In genomic region chr3:52770581-52771333, GRCh38 we compare ENCODE assay signal across 8 cellular contexts. TPM values are rescaled to one million over a fixed set of nuclear protein-coding genes. Genes with fewer than 3 reads are reported as not detected.
DNase-seq lines count a peak whose midpoint lies in the region; ATAC-seq and TF ChIP-seq lines count a peak whose summit lies in the region.

NEK4 (minus strand) TSS chr3:52770940; CDS start chr3:52770746, 194 bp downstream.

- no peaks in the 10 kb centered on the region for H3K9me3 Mint-ChIP-seq in chondrocyte (ENCODE audit: low read depth)

- DNase-seq in BE2C (peak; percentile 90), GM19238 (ENCODE audit: insufficient read length, low spot score) (peak; percentile 92), NCI-H510A treated with DMSO at 0.1 percent for 48 hours (lab: John Stamatoyannopoulos, UW) (peak; percentile 85), chondrocyte (ENCODE audit: low spot score) (no peak), kidney glomerular epithelial cell (lab: John Stamatoyannopoulos, UW) (peak; percentile 77)
- peak; percentile 76 to 81 for DNase-seq in activated CD4-positive, alpha-beta T cell treated with anti-CD3 and anti-CD28 coated beads for 24 hours (ENCODE audit: low read depth in 2 of 2)
- peak; percentile 82 to 85 for DNase-seq in stimulated activated CD4-positive, alpha-beta T cell treated with anti-CD3 and anti-CD28 coated beads, Interleukin-15, amount 100 ng/mL, for 48 hours (ENCODE audit: low read depth in 2 of 2)

- ATAC-seq in HG03439 (IDR thresholded peaks at IDR 0.05; ENCODE audit: unreplicated experiment): peak; percentile 94

- TF ChIP-seq CTCF in BE2C (IDR thresholded peaks at IDR 0.05; ENCODE audit: low read depth, low read length): no peak
- peak; percentile 53 for TF ChIP-seq CTCF in chondrocyte (IDR thresholded peaks at IDR 0.05)

- H3K27me3 Mint-ChIP-seq in chondrocyte (ENCODE audit: low read depth): no peaks in the 10 kb centered on the region

- H3K4me1 ChIP-seq in BE2C: no peaks in the 10 kb centered on the region

- no peaks in the 10 kb centered on the region for H3K36me3 ChIP-seq in BE2C

- peaks cover 4% of the 10 kb centered on the region for H3K36me3 Mint-ChIP-seq in chondrocyte (ENCODE audit: low read depth)

- H3K27ac Mint-ChIP-seq in chondrocyte (ENCODE audit: unreplicated experiment): peak within 1 kb of the TSS; percentile 98

- H3K9me3 ChIP-seq in BE2C: no peaks in the 10 kb centered on the region

- H3K4me1 Mint-ChIP-seq in chondrocyte (ENCODE audit: low read depth): peaks cover 18% of the 10 kb centered on the region

- peak within 1 kb of the TSS; percentile 98 for H3K4me3 Mint-ChIP-seq in chondrocyte (ENCODE audit: unreplicated experiment)

- no peaks in the 10 kb centered on the region for H3K27me3 ChIP-seq in BE2C

- peak within 1 kb of the TSS; percentile 75 for H3K4me3 ChIP-seq in BE2C (ENCODE audit: low read depth, low read length)

RNA-seq across cellular contexts. Expression of gene NEK4, which starts in this region (rescaled TPM):
- 7.4 TPM for polyA plus RNA-seq in BE2C (2012; ENCODE audit: insufficient read depth, insufficient read length, low read depth)
- total RNA-seq in chondrocyte: 11.3 to 15.6 TPM (median 11.6 TPM) in 3 replicates
